ENCODE assay signal across 2 cellular contexts in the genomic region with DNA sequence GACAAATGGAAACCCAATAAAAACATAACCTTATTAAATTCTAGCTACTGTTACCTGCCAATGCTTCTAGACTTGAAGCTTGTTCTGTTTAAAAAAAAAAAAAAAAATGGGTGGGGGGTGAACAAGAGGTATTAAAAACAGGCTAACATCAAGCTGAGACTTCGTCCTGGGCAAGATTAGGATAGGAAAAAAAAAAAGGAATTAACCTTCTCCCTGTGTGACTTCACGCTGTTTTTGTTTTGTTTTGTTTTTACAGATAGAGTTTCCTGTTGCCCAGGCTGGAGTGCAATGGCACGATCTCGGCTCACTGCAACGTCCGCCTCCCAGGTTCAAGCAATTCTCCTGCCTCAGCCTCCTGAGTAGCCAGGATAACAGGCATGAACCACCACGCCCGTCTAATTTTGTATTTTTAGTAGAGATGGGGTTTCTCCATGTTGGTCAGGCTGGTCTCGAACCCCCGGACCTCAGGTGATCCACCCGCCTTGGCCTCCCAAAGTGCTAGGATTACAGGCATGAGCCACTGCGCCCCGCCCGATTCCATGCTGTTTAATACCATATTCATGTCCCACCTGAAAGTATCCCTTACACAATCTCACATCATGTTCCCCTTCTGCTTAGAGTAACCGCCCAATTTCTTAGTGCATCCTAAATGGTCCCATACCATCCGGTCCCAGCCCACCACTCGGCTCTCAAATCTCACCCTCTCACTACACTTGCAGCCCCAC.
A peak's percentile ranks its signal among the peaks of the same experiment; 100 is the strongest.
TF ChIP-seq lines count a peak whose summit lies in the region.

No MANE protein-coding gene starts in this region.

TF ChIP-seq in HepG2, 621 proteins besides CTCF, POLR2A, EP300 and RAD21 (continues in another document):
- TF ChIP-seq ZFP37 (CRISPR knock-in tag; IDR thresholded peaks at IDR 0.05; ENCODE audit: borderline replicate concordance) (no peak), ZNF768 (CRISPR knock-in tag; IDR thresholded peaks at IDR 0.05) (0 out of 2 replicates have a peak, but pooled peaks have one; percentile 30), ZNF672 (CRISPR knock-in tag; IDR thresholded peaks at IDR 0.05) (no peak), PHF8 (CRISPR knock-in tag; IDR thresholded peaks at IDR 0.05) (no peak), ARHGAP35 (CRISPR knock-in tag; IDR thresholded peaks at IDR 0.05; ENCODE audit: borderline replicate concordance) (no peak), POLR2G (IDR thresholded peaks at IDR 0.05; ENCODE audit: low read depth, low read length) (peak; percentile 38; the same call in 1 of the 2 replicates), SUZ12 (IDR thresholded peaks at IDR 0.05; ENCODE audit: low read depth, low read length) (no peak), ATF7 (IDR thresholded peaks at IDR 0.05) (no peak), ATF7 (CRISPR knock-in tag; IDR thresholded peaks at IDR 0.05) (no peak), DPF2 (CRISPR knock-in tag; IDR thresholded peaks at IDR 0.05; ENCODE audit: borderline replicate concordance, low read depth) (peak; percentile 21; the same call in 1 of the 2 replicates), ZNF570 (CRISPR knock-in tag; IDR thresholded peaks at IDR 0.05; ENCODE audit: borderline replicate concordance) (no peak), YEATS2 (CRISPR knock-in tag; IDR thresholded peaks at IDR 0.05; ENCODE audit: borderline replicate concordance) (no peak), ZHX1 (CRISPR knock-in tag; IDR thresholded peaks at IDR 0.05; ENCODE audit: low read depth) (no peak), MTF2 (CRISPR knock-in tag; IDR thresholded peaks at IDR 0.05; ENCODE audit: borderline replicate concordance) (no peak), ZNF235 (CRISPR knock-in tag; IDR thresholded peaks at IDR 0.05; ENCODE audit: borderline replicate concordance) (no peak), SMAD9 (CRISPR knock-in tag; IDR thresholded peaks at IDR 0.05) (no peak), ARID2 (CRISPR knock-in tag; IDR thresholded peaks at IDR 0.05; ENCODE audit: borderline replicate concordance) (no peak), ONECUT2 (CRISPR knock-in tag; IDR thresholded peaks at IDR 0.05) (no peak), FOSL1 (CRISPR knock-in tag; IDR thresholded peaks at IDR 0.05; ENCODE audit: borderline replicate concordance) (no peak), ZNF546 (CRISPR knock-in tag; conservative IDR thresholded peaks at IDR 0.05) (no peak), ZFAT (CRISPR knock-in tag; conservative IDR thresholded peaks at IDR 0.05) (no peak)
- TF ChIP-seq, protein P1, sequence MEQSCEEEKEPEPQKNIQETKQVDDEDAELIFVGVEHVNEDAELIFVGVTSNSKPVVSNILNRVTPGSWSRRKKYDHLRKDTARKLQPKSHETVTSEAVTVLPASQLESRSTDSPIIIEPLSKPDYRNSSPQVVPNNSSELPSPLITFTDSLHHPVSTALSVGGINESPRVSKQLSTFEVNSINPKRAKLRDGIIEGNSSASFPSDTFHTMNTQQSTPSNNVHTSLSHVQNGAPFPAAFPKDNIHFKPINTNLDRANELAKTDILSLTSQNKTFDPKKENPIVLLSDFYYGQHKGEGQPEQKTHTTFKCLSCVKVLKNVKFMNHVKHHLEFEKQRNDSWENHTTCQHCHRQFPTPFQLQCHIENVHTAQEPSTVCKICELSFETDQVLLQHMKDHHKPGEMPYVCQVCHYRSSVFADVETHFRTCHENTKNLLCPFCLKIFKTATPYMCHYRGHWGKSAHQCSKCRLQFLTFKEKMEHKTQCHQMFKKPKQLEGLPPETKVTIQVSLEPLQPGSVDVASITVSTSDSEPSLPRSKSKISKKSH (CRISPR knock-in tag; IDR thresholded peaks at IDR 0.05; ENCODE audit: borderline replicate concordance): 0 out of 2 replicates have a peak, but pooled peaks have one; percentile 36
- TF ChIP-seq, protein P2, sequence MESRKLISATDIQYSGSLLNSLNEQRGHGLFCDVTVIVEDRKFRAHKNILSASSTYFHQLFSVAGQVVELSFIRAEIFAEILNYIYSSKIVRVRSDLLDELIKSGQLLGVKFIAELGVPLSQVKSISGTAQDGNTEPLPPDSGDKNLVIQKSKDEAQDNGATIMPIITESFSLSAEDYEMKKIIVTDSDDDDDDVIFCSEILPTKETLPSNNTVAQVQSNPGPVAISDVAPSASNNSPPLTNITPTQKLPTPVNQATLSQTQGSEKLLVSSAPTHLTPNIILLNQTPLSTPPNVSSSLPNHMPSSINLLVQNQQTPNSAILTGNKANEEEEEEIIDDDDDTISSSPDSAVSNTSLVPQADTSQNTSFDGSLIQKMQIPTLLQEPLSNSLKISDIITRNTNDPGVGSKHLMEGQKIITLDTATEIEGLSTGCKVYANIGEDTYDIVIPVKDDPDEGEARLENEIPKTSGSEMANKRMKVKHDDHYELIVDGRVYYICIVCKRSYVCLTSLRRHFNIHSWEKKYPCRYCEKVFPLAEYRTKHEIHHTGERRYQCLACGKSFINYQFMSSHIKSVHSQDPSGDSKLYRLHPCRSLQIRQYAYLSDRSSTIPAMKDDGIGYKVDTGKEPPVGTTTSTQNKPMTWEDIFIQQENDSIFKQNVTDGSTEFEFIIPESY (CRISPR knock-in tag; IDR thresholded peaks at IDR 0.05): no peak

TF ChIP-seq in GM12878, 131 proteins besides CTCF, POLR2A, EP300 and RAD21:
- TF ChIP-seq, protein P3, sequence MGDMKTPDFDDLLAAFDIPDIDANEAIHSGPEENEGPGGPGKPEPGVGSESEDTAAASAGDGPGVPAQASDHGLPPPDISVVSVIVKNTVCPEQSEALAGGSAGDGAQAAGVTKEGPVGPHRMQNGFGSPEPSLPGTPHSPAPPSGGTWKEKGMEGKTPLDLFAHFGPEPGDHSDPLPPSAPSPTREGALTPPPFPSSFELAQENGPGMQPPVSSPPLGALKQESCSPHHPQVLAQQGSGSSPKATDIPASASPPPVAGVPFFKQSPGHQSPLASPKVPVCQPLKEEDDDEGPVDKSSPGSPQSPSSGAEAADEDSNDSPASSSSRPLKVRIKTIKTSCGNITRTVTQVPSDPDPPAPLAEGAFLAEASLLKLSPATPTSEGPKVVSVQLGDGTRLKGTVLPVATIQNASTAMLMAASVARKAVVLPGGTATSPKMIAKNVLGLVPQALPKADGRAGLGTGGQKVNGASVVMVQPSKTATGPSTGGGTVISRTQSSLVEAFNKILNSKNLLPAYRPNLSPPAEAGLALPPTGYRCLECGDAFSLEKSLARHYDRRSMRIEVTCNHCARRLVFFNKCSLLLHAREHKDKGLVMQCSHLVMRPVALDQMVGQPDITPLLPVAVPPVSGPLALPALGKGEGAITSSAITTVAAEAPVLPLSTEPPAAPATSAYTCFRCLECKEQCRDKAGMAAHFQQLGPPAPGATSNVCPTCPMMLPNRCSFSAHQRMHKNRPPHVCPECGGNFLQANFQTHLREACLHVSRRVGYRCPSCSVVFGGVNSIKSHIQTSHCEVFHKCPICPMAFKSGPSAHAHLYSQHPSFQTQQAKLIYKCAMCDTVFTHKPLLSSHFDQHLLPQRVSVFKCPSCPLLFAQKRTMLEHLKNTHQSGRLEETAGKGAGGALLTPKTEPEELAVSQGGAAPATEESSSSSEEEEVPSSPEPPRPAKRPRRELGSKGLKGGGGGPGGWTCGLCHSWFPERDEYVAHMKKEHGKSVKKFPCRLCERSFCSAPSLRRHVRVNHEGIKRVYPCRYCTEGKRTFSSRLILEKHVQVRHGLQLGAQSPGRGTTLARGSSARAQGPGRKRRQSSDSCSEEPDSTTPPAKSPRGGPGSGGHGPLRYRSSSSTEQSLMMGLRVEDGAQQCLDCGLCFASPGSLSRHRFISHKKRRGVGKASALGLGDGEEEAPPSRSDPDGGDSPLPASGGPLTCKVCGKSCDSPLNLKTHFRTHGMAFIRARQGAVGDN (IDR thresholded peaks at IDR 0.05): no peak
- TF ChIP-seq, protein P4, sequence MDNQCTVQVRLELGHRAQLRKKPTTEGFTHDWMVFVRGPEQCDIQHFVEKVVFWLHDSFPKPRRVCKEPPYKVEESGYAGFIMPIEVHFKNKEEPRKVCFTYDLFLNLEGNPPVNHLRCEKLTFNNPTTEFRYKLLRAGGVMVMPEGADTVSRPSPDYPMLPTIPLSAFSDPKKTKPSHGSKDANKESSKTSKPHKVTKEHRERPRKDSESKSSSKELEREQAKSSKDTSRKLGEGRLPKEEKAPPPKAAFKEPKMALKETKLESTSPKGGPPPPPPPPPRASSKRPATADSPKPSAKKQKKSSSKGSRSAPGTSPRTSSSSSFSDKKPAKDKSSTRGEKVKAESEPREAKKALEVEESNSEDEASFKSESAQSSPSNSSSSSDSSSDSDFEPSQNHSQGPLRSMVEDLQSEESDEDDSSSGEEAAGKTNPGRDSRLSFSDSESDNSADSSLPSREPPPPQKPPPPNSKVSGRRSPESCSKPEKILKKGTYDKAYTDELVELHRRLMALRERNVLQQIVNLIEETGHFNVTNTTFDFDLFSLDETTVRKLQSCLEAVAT (IDR thresholded peaks at IDR 0.05): peak; percentile 47; the same call in 1 of the 2 replicates
TF ChIP-seq in GM12878: peak in this region for 1.
